ENCODE assay signal across 2 cellular contexts in genomic region chr3:9951126-9951525, GRCh38.
TF ChIP-seq lines count a peak whose summit lies in the region.

No MANE protein-coding gene starts in this region.

TF ChIP-seq in SK-N-SH, 30 proteins besides CTCF, POLR2A, EP300 and RAD21:
- TF ChIP-seq PBX3 (IDR thresholded peaks at IDR 0.05) (no peak), JUND (IDR thresholded peaks at IDR 0.05) (no peak), MEF2A (IDR thresholded peaks at IDR 0.05; ENCODE audit: borderline replicate concordance, low read depth) (no peak), RXRA (IDR thresholded peaks at IDR 0.05; ENCODE audit: borderline replicate concordance, low read depth) (no peak), USF2 (IDR thresholded peaks at IDR 0.05; ENCODE audit: borderline replicate concordance, low read depth, low read length) (no peak), FOSL2 (IDR thresholded peaks at IDR 0.05; ENCODE audit: borderline replicate concordance, low read depth) (no peak)

TF ChIP-seq in SK-N-SH treated with all-trans-retinoic acid at 6 μM for 48 hours, 23 proteins besides CTCF, POLR2A, EP300 and RAD21:
- TF ChIP-seq ZNF565 (CRISPR knock-in tag; conservative IDR thresholded peaks at IDR 0.05; ENCODE audit: low read depth): no peak
- TF ChIP-seq CREB5 (CRISPR knock-in tag; IDR thresholded peaks at IDR 0.05; ENCODE audit: low read depth): no peak
- TF ChIP-seq ESRRG (CRISPR knock-in tag; IDR thresholded peaks at IDR 0.05): no peak
- no peak for TF ChIP-seq SNAI2 (CRISPR knock-in tag; IDR thresholded peaks at IDR 0.05)
- TF ChIP-seq ISL1 (CRISPR knock-in tag; IDR thresholded peaks at IDR 0.05): no peak
- TF ChIP-seq OSR1 (CRISPR knock-in tag; IDR thresholded peaks at IDR 0.05): no peak
- TF ChIP-seq RARB (CRISPR knock-in tag; IDR thresholded peaks at IDR 0.05): no peak
- TF ChIP-seq ZFP3 (CRISPR knock-in tag; IDR thresholded peaks at IDR 0.05): no peak
- no peak for TF ChIP-seq ZC3H10 (CRISPR knock-in tag; IDR thresholded peaks at IDR 0.05)
- no peak for TF ChIP-seq TCF4 (CRISPR knock-in tag; IDR thresholded peaks at IDR 0.05; ENCODE audit: borderline replicate concordance)
- TF ChIP-seq TOX (CRISPR knock-in tag; IDR thresholded peaks at IDR 0.05; ENCODE audit: borderline replicate concordance): no peak
- no peak for TF ChIP-seq ZNF8 (CRISPR knock-in tag; IDR thresholded peaks at IDR 0.05)
- no peak for TF ChIP-seq PATZ1 (CRISPR knock-in tag; IDR thresholded peaks at IDR 0.05; ENCODE audit: borderline replicate concordance)
- TF ChIP-seq ZFP30 (CRISPR knock-in tag; IDR thresholded peaks at IDR 0.05): no peak
- no peak for TF ChIP-seq CSRNP3 (CRISPR knock-in tag; IDR thresholded peaks at IDR 0.05)
- no peak for TF ChIP-seq GLIS3 (CRISPR knock-in tag; IDR thresholded peaks at IDR 0.05)
